Comparison of ENCODE assay signal across 10 cellular contexts in genomic region chr2:16012626-16013501, GRCh38.
DNase-seq lines count a peak whose midpoint lies in the region; ATAC-seq and TF ChIP-seq lines count a peak whose summit lies in the region.
"Had no signal": no experiment of that assay in that cellular context is flagged by ENCODE, and none has a peak within 500 bp of the region (broad histone marks: within the 10 kb centered on the region; RNA-seq: fewer than 3 reads in every experiment).

No MANE protein-coding gene starts in this region.

- H3K27ac Mint-ChIP-seq in CD8-positive, alpha-beta T cell, result no peak overlapping the region
- peak overlapping the region; percentile 99 for H3K27ac Mint-ChIP-seq in mesothelial cell of epicardium
- no peak overlapping the region for H3K27ac Mint-ChIP-seq in activated T-helper 2 cell treated with anti-CD3 and anti-CD28 coated beads, Interferon-gamma antibody, Interleukin-2, Interleukin-4, amounts not matched to agents 10 μg/mL and 5 μg/mL and 100 μg/mL, durations not matched to agents 14 hours and 24 hours and 36 hours

- no peaks in the 10 kb centered on the region for H3K9me3 ChIP-seq in CD8-positive, alpha-beta T cell (ENCODE audit: low read length)
- H3K9me3 ChIP-seq in mammary epithelial cell (replicated peaks; ENCODE audit: insufficient read depth, low read length), result no peaks in the 10 kb centered on the region

- DNase-seq in CD8-positive, alpha-beta T cell, result no peak
- DNase-seq in NCI-H1092 (lab: John Stamatoyannopoulos, UW) (peak; percentile 71), mammary epithelial cell (peak; percentile 46), mesothelial cell of epicardium (ENCODE audit: low spot score in 2 of 2, unreplicated experiment in 2 of 2) (peak in 1 of 2 experiments; percentile 55)
- DNase-seq in activated T-helper 2 cell treated with anti-CD3 and anti-CD28 coated beads, Interferon-gamma antibody, Interleukin-2, Interleukin-4, amounts not matched to agents 10 μg/mL and 5 μg/mL and 100 μg/mL, durations not matched to agents 14 hours and 24 hours and 36 hours (ENCODE audit: low spot score), result no peak
- no peak for DNase-seq in stimulated activated CD4-positive, alpha-beta T cell treated with anti-CD3 and anti-CD28 coated beads, Interleukin-1b, Interleukin-23, amount 100 ng/mL, for 48 hours
- DNase-seq in stimulated activated CD4-positive, alpha-beta T cell treated with anti-CD3 and anti-CD28 coated beads, Interleukin-2, amount 100 ng/mL, for 48 hours, result no peak
- DNase-seq: activated effector memory CD4-positive, alpha-beta T cell treated with Interleukin-2 at 50 U/mL for 16 hours; NCI-H2227 treated with DMSO at 0.1 percent for 48 hours had no signal

- H3K36me3 ChIP-seq in CD8-positive, alpha-beta T cell (ENCODE audit: insufficient read depth, low read length), result no peaks in the 10 kb centered on the region
- H3K36me3 ChIP-seq in mammary epithelial cell (ENCODE audit: insufficient read depth, low read length), result no peaks in the 10 kb centered on the region

- CTCF ChIA-PET in CD8-positive, alpha-beta T cell (lab: Charles Lee), result interaction anchor here (0.7 kb wide), 1 partner anchor 95 kb away, joined by 3 read pairs; no protein-coding TSS in a partner anchor
- CTCF ChIA-PET in mammary epithelial cell (lab: Charles Lee; ENCODE audit: low non-redundant PET), result no interaction called here

- TF ChIP-seq CTCF in CD8-positive, alpha-beta T cell (IDR thresholded peaks at IDR 0.05), result no peak
- TF ChIP-seq CTCF in mammary epithelial cell (conservative IDR thresholded peaks at IDR 0.05 in 1 of 2, IDR thresholded peaks at IDR 0.05 in 1 of 2; ENCODE audit: extremely low read depth in 1 of 2, insufficient read depth in 1 of 2, low read depth in 1 of 2, low read length in 2 of 2) (no peak), mesothelial cell of epicardium (IDR thresholded peaks at IDR 0.05; ENCODE audit: unreplicated experiment) (no peak)

- no peak overlapping the region for H3K4me2 ChIP-seq in mammary epithelial cell (ENCODE audit: insufficient read depth, low read depth, low read length)

- no peaks in the 10 kb centered on the region for H3K36me3 Mint-ChIP-seq in CD8-positive, alpha-beta T cell
- no peaks in the 10 kb centered on the region for H3K36me3 Mint-ChIP-seq in mesothelial cell of epicardium
- no peaks in the 10 kb centered on the region for H3K36me3 Mint-ChIP-seq in activated T-helper 2 cell treated with anti-CD3 and anti-CD28 coated beads, Interferon-gamma antibody, Interleukin-2, Interleukin-4, amounts not matched to agents 10 μg/mL and 5 μg/mL and 100 μg/mL, durations not matched to agents 14 hours and 24 hours and 36 hours (ENCODE audit: low read depth)

- no peak for ATAC-seq in CD8-positive, alpha-beta T cell
- ATAC-seq in HG03442 (IDR thresholded peaks at IDR 0.05; ENCODE audit: unreplicated experiment), result no peak

- no peak overlapping the region for H3K4me3 ChIP-seq in CD8-positive, alpha-beta T cell (ENCODE audit: low read depth, low read length)
- H3K4me3 ChIP-seq in mammary epithelial cell (replicated peaks in 1 of 3; ENCODE audit: insufficient read depth in 1 of 3, low read depth in 2 of 3, low read length in 3 of 3), result no peak overlapping the region

- H3K4me1 Mint-ChIP-seq in CD8-positive, alpha-beta T cell (ENCODE audit: low read depth), result peaks cover 5% of the 10 kb centered on the region
- peaks cover 53% of the 10 kb centered on the region for H3K4me1 Mint-ChIP-seq in mesothelial cell of epicardium
- no peaks in the 10 kb centered on the region for H3K4me1 Mint-ChIP-seq in activated T-helper 2 cell treated with anti-CD3 and anti-CD28 coated beads, Interferon-gamma antibody, Interleukin-2, Interleukin-4, amounts not matched to agents 10 μg/mL and 5 μg/mL and 100 μg/mL, durations not matched to agents 14 hours and 24 hours and 36 hours (ENCODE audit: low read depth)

- dilution Hi-C loops in mammary epithelial cell (cut with HindIII; ENCODE audit: low sequenced_read_pairs), result no loop called here

- in situ Hi-C loops in mammary epithelial cell (cut with MboI; ENCODE audit: low sequenced_read_pairs in 2 of 2), result no loop called here

- H3K79me2 ChIP-seq in mammary epithelial cell (ENCODE audit: insufficient read depth, low read length), result no peaks in the 10 kb centered on the region

- H3K27me3 Mint-ChIP-seq in CD8-positive, alpha-beta T cell (ENCODE audit: low read depth), result peaks cover 40% of the 10 kb centered on the region
- no peaks in the 10 kb centered on the region for H3K27me3 Mint-ChIP-seq in mesothelial cell of epicardium (ENCODE audit: low read depth)
- peaks cover 22% of the 10 kb centered on the region for H3K27me3 Mint-ChIP-seq in activated T-helper 2 cell treated with anti-CD3 and anti-CD28 coated beads, Interferon-gamma antibody, Interleukin-2, Interleukin-4, amounts not matched to agents 10 μg/mL and 5 μg/mL and 100 μg/mL, durations not matched to agents 14 hours and 24 hours and 36 hours (ENCODE audit: low read depth)

- H3K4me3 Mint-ChIP-seq in CD8-positive, alpha-beta T cell, result peak overlapping the region; percentile 10
- peak overlapping the region; percentile 49 for H3K4me3 Mint-ChIP-seq in mesothelial cell of epicardium
- no peak overlapping the region for H3K4me3 Mint-ChIP-seq in activated T-helper 2 cell treated with anti-CD3 and anti-CD28 coated beads, Interferon-gamma antibody, Interleukin-2, Interleukin-4, amounts not matched to agents 10 μg/mL and 5 μg/mL and 100 μg/mL, durations not matched to agents 14 hours and 24 hours and 36 hours (ENCODE audit: low read depth)

- H3K27ac ChIP-seq in CD8-positive, alpha-beta T cell (ENCODE audit: low read depth, low read length), result no peak overlapping the region
- no peak overlapping the region for H3K27ac ChIP-seq in mammary epithelial cell (ENCODE audit: insufficient read depth, low read depth, low read length)

- WGBS in mammary epithelial cell (ENCODE audit: low coverage, missing lambda C conversion rate), result 40% methylated on average over 21 of the region's 29 CpGs

- H2AFZ ChIP-seq in mammary epithelial cell (ENCODE audit: low read depth, low read length), result no peak overlapping the region

- H3K4me1 ChIP-seq in CD8-positive, alpha-beta T cell (ENCODE audit: insufficient read depth, low read length), result no peaks in the 10 kb centered on the region
- H3K4me1 ChIP-seq in mammary epithelial cell (ENCODE audit: insufficient read depth, low read length), result no peaks in the 10 kb centered on the region

- no peaks in the 10 kb centered on the region for H3K9me3 Mint-ChIP-seq in CD8-positive, alpha-beta T cell
- H3K9me3 Mint-ChIP-seq in mesothelial cell of epicardium, result no peaks in the 10 kb centered on the region
- H3K9me3 Mint-ChIP-seq in activated T-helper 2 cell treated with anti-CD3 and anti-CD28 coated beads, Interferon-gamma antibody, Interleukin-2, Interleukin-4, amounts not matched to agents 10 μg/mL and 5 μg/mL and 100 μg/mL, durations not matched to agents 14 hours and 24 hours and 36 hours, result no peaks in the 10 kb centered on the region

- no peak overlapping the region for H3K9ac ChIP-seq in mammary epithelial cell (ENCODE audit: insufficient read depth, low read length)

- intact Hi-C loops in CD8-positive, alpha-beta T cell (cut with DNase I, micrococcal nuclease), result no loop called here
- intact Hi-C loops in mammary epithelial cell (cut with micrococcal nuclease), result no loop called here
- intact Hi-C loops in activated T-helper 2 cell treated with anti-CD3 and anti-CD28 coated beads, Interferon-gamma antibody, Interleukin-2, Interleukin-4, amounts not matched to agents 10 μg/mL and 5 μg/mL and 100 μg/mL, durations not matched to agents 14 hours and 24 hours and 36 hours (cut with micrococcal nuclease), result no loop called here

- no TSS peak for BruUV-seq in mammary epithelial cell (replicated peaks; lab: Mats Ljungman, UMichigan)

- no peaks in the 10 kb centered on the region for H3K27me3 ChIP-seq in CD8-positive, alpha-beta T cell (ENCODE audit: insufficient read depth, low read length)
- H3K27me3 ChIP-seq in mammary epithelial cell (ENCODE audit: insufficient read depth, low read length), result no peaks in the 10 kb centered on the region

- H4K20me1 ChIP-seq in mammary epithelial cell (ENCODE audit: insufficient read depth, low read length), result no peaks in the 10 kb centered on the region

- POLR2A ChIA-PET in CD8-positive, alpha-beta T cell (lab: Charles Lee), result no interaction called here

Comparison
In these comparisons a context has a peak if more than half of its experiments do, and no peak if none do; other contexts are left out.
1. DNase-seq: peak in NCI-H1092 (single experiment) and mammary epithelial cell (single experiment); none in CD8-positive, alpha-beta T cell (0 of 7), activated T-helper 2 cell treated with anti-CD3 and anti-CD28 coated beads, Interferon-gamma antibody, Interleukin-2, Interleukin-4, amounts not matched to agents 10 μg/mL and 5 μg/mL and 100 μg/mL, durations not matched to agents 14 hours and 24 hours and 36 hours (single experiment), stimulated activated CD4-positive, alpha-beta T cell treated with anti-CD3 and anti-CD28 coated beads, Interleukin-1b, Interleukin-23, amount 100 ng/mL, for 48 hours (single experiment) and stimulated activated CD4-positive, alpha-beta T cell treated with anti-CD3 and anti-CD28 coated beads, Interleukin-2, amount 100 ng/mL, for 48 hours (0 of 2).